ENCODE assay signal across 11 cellular contexts in the genomic region with DNA sequence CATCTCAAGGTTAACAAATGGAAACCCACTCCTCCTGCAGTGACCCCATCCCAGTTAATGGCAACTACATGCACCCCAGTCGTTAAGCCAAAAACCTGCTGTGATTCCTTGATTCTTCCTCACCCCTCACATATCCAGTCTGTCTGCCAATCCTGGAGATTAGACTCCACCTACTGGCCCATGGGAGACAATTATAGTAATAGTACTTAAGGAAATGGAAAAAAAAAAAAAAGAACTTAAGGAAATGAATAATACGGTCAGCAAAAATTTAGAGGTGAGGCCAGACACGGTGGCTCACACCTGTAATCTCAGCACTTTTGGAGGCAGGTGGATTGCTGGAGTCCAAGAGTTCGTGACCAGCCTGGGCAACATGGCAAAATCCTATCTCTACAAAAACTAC. TPM values are rescaled to one million over a fixed set of nuclear protein-coding genes. Genes with fewer than 3 reads are reported as not detected.
DNase-seq lines count a peak whose midpoint lies in the region; ATAC-seq and TF ChIP-seq lines count a peak whose summit lies in the region.
"Had no signal": no experiment of that assay in that cellular context is flagged by ENCODE, and none has a peak within 500 bp of the region (broad histone marks: within the 10 kb centered on the region; RNA-seq: fewer than 3 reads in every experiment).

No MANE protein-coding gene starts in this region.

- H3K36me3 Mint-ChIP-seq in CD8-positive, alpha-beta memory T cell = peaks cover 0 to 60% (median 20%) of the 10 kb centered on the region in 3 donors

- peak overlapping the region in 1 of 7 donors; percentile 49 for H3K4me3 Mint-ChIP-seq in CD8-positive, alpha-beta memory T cell
- H3K4me3 Mint-ChIP-seq: nephron had no signal

- H3K4me1 ChIP-seq in CD8-positive, alpha-beta memory T cell (ENCODE audit: insufficient read depth, low read length) = peaks cover 27% of the 10 kb centered on the region
- no peaks in the 10 kb centered on the region for H3K4me1 ChIP-seq in thyroid gland

- no peaks in the 10 kb centered on the region for H3K27me3 Mint-ChIP-seq in CD8-positive, alpha-beta memory T cell

- WGBS in thyroid gland, 2 donors = 72 to 77% methylated on average over 4 of the region's 4 CpGs

- peak overlapping the region; percentile 48 to 97 (median 90) for H3K27ac Mint-ChIP-seq in CD8-positive, alpha-beta memory T cell
- H3K27ac Mint-ChIP-seq: nephron had no signal

- TF ChIP-seq POLR2A in thyroid gland (IDR thresholded peaks at IDR 0.05) = no peak

- H3K27ac ChIP-seq in CD8-positive, alpha-beta memory T cell (ENCODE audit: low read depth, low read length) = no peak overlapping the region
- H3K27ac ChIP-seq in thyroid gland = no peak overlapping the region

- ATAC-seq in left colon = peak; percentile 27

- H3K4me3 ChIP-seq in CD8-positive, alpha-beta memory T cell (ENCODE audit: low read length) = no peak overlapping the region
- H3K4me3 ChIP-seq in thyroid gland (replicated peaks in 1 of 3) = no peak overlapping the region

- intact Hi-C loops in left colon (cut with DNase I, micrococcal nuclease) (no loop called here), thyroid gland (cut with DNase I) (no loop called here)

- H3K9me3 Mint-ChIP-seq in CD8-positive, alpha-beta memory T cell = no peaks in the 10 kb centered on the region
- H3K9me3 Mint-ChIP-seq: nephron had no signal

- DNase-seq in CD8-positive, alpha-beta memory T cell = no peak
- DNase-seq in HT1080 (ENCODE audit: low read depth) = peak; percentile 55
- DNase-seq in astrocyte of the hippocampus (ENCODE audit: low read depth, low spot score) = peak; percentile 23
- DNase-seq in left colon = no peak
- DNase-seq in NCI-H510A treated with DMSO at 0.1 percent for 48 hours (lab: John Stamatoyannopoulos, UW) = no peak
- no peak for DNase-seq in thyroid gland
- no peak for DNase-seq in KBM-7
- DNase-seq: activated CD4-positive, alpha-beta T cell treated with anti-CD3 and anti-CD28 coated beads for 48 hours; anterior cingulate cortex; NCI-H774 had no signal

- TF ChIP-seq CTCF in thyroid gland (IDR thresholded peaks at IDR 0.05) = no peak

- CTCF ChIA-PET in CD8-positive, alpha-beta memory T cell (lab: Charles Lee) = no interaction called here

- peaks cover 29 to 33% (median 29%) of the 10 kb centered on the region in 3 donors for H3K4me1 Mint-ChIP-seq in CD8-positive, alpha-beta memory T cell

- H3K36me3 ChIP-seq in CD8-positive, alpha-beta memory T cell (ENCODE audit: insufficient read depth, low read length) = peaks cover 24% of the 10 kb centered on the region
- H3K36me3 ChIP-seq in thyroid gland = peaks cover 27 to 38% of the 10 kb centered on the region in 2 donors

- H3K9me3 ChIP-seq in CD8-positive, alpha-beta memory T cell (ENCODE audit: low read length) = no peaks in the 10 kb centered on the region
- H3K9me3 ChIP-seq in thyroid gland = no peaks in the 10 kb centered on the region

- in situ Hi-C loops in KBM-7 (cut with MboI; ENCODE audit: low pct_unique_long_range_greater_than_20kb, low sequenced_read_pairs) = no loop called here

- POLR2A ChIA-PET in CD8-positive, alpha-beta memory T cell (lab: Charles Lee) = interaction anchor here (0.6 kb wide), 1 partner anchor 77 kb away, joined by 3 read pairs; no protein-coding TSS in a partner anchor

- H3K27me3 ChIP-seq in CD8-positive, alpha-beta memory T cell (ENCODE audit: insufficient read depth, low read length, poor library complexity, severe bottlenecking) = no peaks in the 10 kb centered on the region
- no peaks in the 10 kb centered on the region for H3K27me3 ChIP-seq in thyroid gland

RNA-seq across cellular contexts. Expression of gene NOL9, which starts 7.0 kb away (rescaled TPM):
- 10 to 100 TPM; 55.8 to 57.8 TPM for total RNA-seq in CD8-positive, alpha-beta memory T cell
- 18.2 TPM for polyA plus RNA-seq in CD8-positive, alpha-beta memory T cell
- total RNA-seq in HT1080 (2014; rRNA removed; shearing (Covaris generic)) = 35.5 and 44.3 TPM in 2 replicates
- polyA plus RNA-seq in HT1080 (2015; cell fraction: cytosol; rRNA removed) = 22.9 and 25.1 TPM in 2 replicates
- 62.7 and 66.0 TPM in 2 replicates for polyA plus RNA-seq in HT1080 (2015; cell fraction: nucleus; rRNA removed)
- total RNA-seq in left colon (10 to 100 TPM; 18.3 to 18.5 TPM), thyroid gland (10 to 100 TPM; 20.1 to 41.6 (median 23.6) TPM)

RNA-seq across cellular contexts. Expression of gene TAS1R1, which starts 7.8 kb away (rescaled TPM):
- not detected for total RNA-seq in CD8-positive, alpha-beta memory T cell
- polyA plus RNA-seq in CD8-positive, alpha-beta memory T cell = not detected
- total RNA-seq in HT1080 (2014; rRNA removed; shearing (Covaris generic)) = not detected in 2 replicates
- polyA plus RNA-seq in HT1080 (2015; cell fraction: cytosol; rRNA removed) = 0.14 TPM in 1 of 2 replicates, not detected in the other
- not detected in 2 replicates for polyA plus RNA-seq in HT1080 (2015; cell fraction: nucleus; rRNA removed)
- total RNA-seq in left colon = under 1 TPM in 1 of 2 donors, not detected in 1; 0.14 TPM
- not detected for total RNA-seq in thyroid gland

RNA-seq across cellular contexts. Expression of gene ZBTB48, which starts 32.5 kb away (rescaled TPM):
- total RNA-seq in CD8-positive, alpha-beta memory T cell = 10 to 100 TPM; 25.0 to 31.7 TPM
- polyA plus RNA-seq in CD8-positive, alpha-beta memory T cell = 24.1 TPM
- 14.4 and 17.1 TPM in 2 replicates for total RNA-seq in HT1080 (2014; rRNA removed; shearing (Covaris generic))
- 11.0 and 12.6 TPM in 2 replicates for polyA plus RNA-seq in HT1080 (2015; cell fraction: cytosol; rRNA removed)
- 53.4 and 59.6 TPM in 2 replicates for polyA plus RNA-seq in HT1080 (2015; cell fraction: nucleus; rRNA removed)
- 10 to 100 TPM; 32.4 to 43.2 TPM for total RNA-seq in left colon
- total RNA-seq in thyroid gland = 10 to 100 TPM; 22.7 to 33.8 (median 29.4) TPM

RNA-seq across cellular contexts. Expression of gene KLHL21, which starts 55.4 kb away (rescaled TPM):
- total RNA-seq in CD8-positive, alpha-beta memory T cell = 10 to 100 TPM; 36.4 to 37.3 TPM
- 31.6 TPM for polyA plus RNA-seq in CD8-positive, alpha-beta memory T cell
- total RNA-seq in HT1080 (2014; rRNA removed; shearing (Covaris generic)) = 32.0 and 34.4 TPM in 2 replicates
- polyA plus RNA-seq in HT1080 (2015; cell fraction: cytosol; rRNA removed) = 21.7 and 22.5 TPM in 2 replicates
- 37.9 and 38.0 TPM in 2 replicates for polyA plus RNA-seq in HT1080 (2015; cell fraction: nucleus; rRNA removed)
- total RNA-seq in left colon (10 to 100 TPM in 1 of 2 donors, 1 to 10 TPM in 1; 8.0 to 14.0 TPM), thyroid gland (10 to 100 TPM; 34.9 to 68.4 (median 44.6) TPM)

RNA-seq across cellular contexts. Expression of gene PLEKHG5, which starts 55.8 kb away (rescaled TPM):
- total RNA-seq in CD8-positive, alpha-beta memory T cell = 1 to 10 TPM; 2.2 to 2.6 TPM
- polyA plus RNA-seq in CD8-positive, alpha-beta memory T cell = 1.0 TPM
- 20.3 and 20.4 TPM in 2 replicates for total RNA-seq in HT1080 (2014; rRNA removed; shearing (Covaris generic))
- polyA plus RNA-seq in HT1080 (2015; cell fraction: cytosol; rRNA removed) = 16.7 and 19.8 TPM in 2 replicates
- 96.6 and 102 TPM in 2 replicates for polyA plus RNA-seq in HT1080 (2015; cell fraction: nucleus; rRNA removed)
- 10 to 100 TPM; 14.1 to 22.3 TPM for total RNA-seq in left colon
- total RNA-seq in thyroid gland = 10 to 100 TPM in 1 of 4 donors, 1 to 10 TPM in 3; 5.8 to 12.0 (median 8.4) TPM

Comparison
In these comparisons a context has a peak if more than half of its experiments do, and no peak if none do; other contexts are left out.
1. DNase-seq: peak in HT1080 (single experiment) and astrocyte of the hippocampus (single experiment); none in CD8-positive, alpha-beta memory T cell (0 of 5), left colon (0 of 2), NCI-H510A treated with DMSO at 0.1 percent for 48 hours (single experiment), thyroid gland (0 of 2) and KBM-7 (single experiment).